26 cellular contexts compared by ENCODE assay signal in genomic region chr2:190177249-190177648, GRCh38.
"Had no signal": no experiment of that assay in that cellular context is flagged by ENCODE, and none has a peak within 500 bp of the region (broad histone marks: within the 10 kb centered on the region; RNA-seq: fewer than 3 reads in every experiment).

No MANE protein-coding gene starts in this region.

- H3K27me3 ChIP-seq: breast epithelium, right lobe of liver, transverse colon had no signal

- H3K4me3 Mint-ChIP-seq: activated CD4-positive, alpha-beta T cell treated with anti-CD3 and anti-CD28 coated beads for 36 hours; activated CD8-positive, alpha-beta memory T cell treated with anti-CD3 and anti-CD28 coated beads, Interleukin-2, amount 10 ng/mL, durations not matched to agents 7 days and 5 days; activated CD8-positive, alpha-beta T cell treated with anti-CD3 and anti-CD28 coated beads, Interleukin-2, amount 10 ng/mL, durations not matched to agents 7 days and 5 days; activated naive CD4-positive, alpha-beta T cell treated with anti-CD3 and anti-CD28 coated beads, Interleukin-2, amount 50 U/mL, for 24 hours; activated naive CD8-positive, alpha-beta T cell treated with anti-CD3 and anti-CD28 coated beads, Interleukin-2, amount 50 U/mL, for 24 hours; mesothelial cell of epicardium; neural progenitor cell; T-helper 2 cell treated with Interferon-gamma antibody and Interleukin-4, amounts not matched to agents 5 μg/mL and 100 μg/mL, for 36 hours had no signal

- DNase-seq: activated CD4-positive, alpha-beta T cell treated with anti-CD3 and anti-CD28 coated beads for 36 hours; activated CD4-positive, CD25-positive, alpha-beta regulatory T cell; activated CD8-positive, alpha-beta memory T cell treated with anti-CD3 and anti-CD28 coated beads, Interleukin-2, amount 10 ng/mL, durations not matched to agents 7 days and 5 days; activated CD8-positive, alpha-beta T cell treated with anti-CD3 and anti-CD28 coated beads, Interleukin-2, amount 10 ng/mL, durations not matched to agents 7 days and 5 days; activated naive CD8-positive, alpha-beta T cell treated with anti-CD3 and anti-CD28 coated beads, Interleukin-2, amount 50 U/mL, for 24 hours; activated T-cell treated with anti-CD3 and anti-CD28 coated beads, Interleukin-2, amount 50 U/mL, for 48 hours; central memory CD4-positive, alpha-beta T cell; left cardiac atrium; mammary epithelial cell; naive B cell; occipital lobe; right lobe of liver; stimulated activated CD4-positive, alpha-beta T cell treated with anti-CD3 and anti-CD28 coated beads, Interleukin-2, amount 100 ng/mL, for 48 hours; stimulated activated naive CD4-positive, alpha-beta T cell treated with Interleukin-2 at 50 U/mL for 16 hours; transverse colon had no signal

- H3K4me3 ChIP-seq: breast epithelium, neural progenitor cell, right lobe of liver, transverse colon had no signal

- ATAC-seq: activated CD4-positive, alpha-beta T cell treated with anti-CD3 and anti-CD28 coated beads for 36 hours; activated CD8-positive, alpha-beta memory T cell treated with anti-CD3 and anti-CD28 coated beads, Interleukin-2, amount 10 ng/mL, durations not matched to agents 7 days and 5 days; activated CD8-positive, alpha-beta T cell treated with anti-CD3 and anti-CD28 coated beads, Interleukin-2, amount 10 ng/mL, durations not matched to agents 7 days and 5 days; activated naive CD8-positive, alpha-beta T cell treated with anti-CD3 and anti-CD28 coated beads, Interleukin-2, amount 50 U/mL, for 24 hours; left cardiac atrium; right lobe of liver had no signal

- H3K36me3 ChIP-seq: breast epithelium, neural progenitor cell, right lobe of liver, transverse colon had no signal

- H3K9me3 Mint-ChIP-seq: activated T-helper 2 cell treated with anti-CD3 and anti-CD28 coated beads, Interferon-gamma antibody, Interleukin-2, Interleukin-4, amounts not matched to agents 10 μg/mL and 5 μg/mL and 100 μg/mL, durations not matched to agents 14 hours and 24 hours and 36 hours; neural progenitor cell had no signal

- H3K27ac ChIP-seq: breast epithelium, epithelial cell of prostate, neural progenitor cell, right lobe of liver, transverse colon had no signal

- H2AFZ ChIP-seq: neural progenitor cell had no signal

- H3K4me1 ChIP-seq: breast epithelium had no signal

- H3K27ac Mint-ChIP-seq: activated CD4-positive, alpha-beta T cell treated with anti-CD3 and anti-CD28 coated beads for 36 hours; activated CD8-positive, alpha-beta memory T cell treated with anti-CD3 and anti-CD28 coated beads, Interleukin-2, amount 10 ng/mL, durations not matched to agents 7 days and 5 days; activated CD8-positive, alpha-beta T cell treated with anti-CD3 and anti-CD28 coated beads, Interleukin-2, amount 10 ng/mL, durations not matched to agents 7 days and 5 days; activated naive CD4-positive, alpha-beta T cell treated with anti-CD3 and anti-CD28 coated beads, Interleukin-2, amount 50 U/mL, for 24 hours; activated naive CD8-positive, alpha-beta T cell treated with anti-CD3 and anti-CD28 coated beads, Interleukin-2, amount 50 U/mL, for 24 hours; activated T-helper 2 cell treated with anti-CD3 and anti-CD28 coated beads, Interferon-gamma antibody, Interleukin-2, Interleukin-4, amounts not matched to agents 10 μg/mL and 5 μg/mL and 100 μg/mL, durations not matched to agents 14 hours and 24 hours and 36 hours; mesothelial cell of epicardium; naive B cell; neural progenitor cell; T-helper 2 cell treated with Interferon-gamma antibody and Interleukin-4, amounts not matched to agents 5 μg/mL and 100 μg/mL, for 36 hours had no signal

- H3K9me3 ChIP-seq: breast epithelium, right lobe of liver, transverse colon had no signal

- H3K9ac ChIP-seq: neural progenitor cell had no signal

- H3K4me2 ChIP-seq: neural progenitor cell had no signal

- H3K36me3 Mint-ChIP-seq: activated CD8-positive, alpha-beta memory T cell treated with anti-CD3 and anti-CD28 coated beads, Interleukin-2, amount 10 ng/mL, durations not matched to agents 7 days and 5 days; mesothelial cell of epicardium; naive B cell; neural progenitor cell had no signal

- FAIRE-seq: endometrium, frontal cortex, islet of Langerhans, urothelium cell line had no signal
